ENCODE assay signal across 8 cellular contexts in genomic region chr16:31354394-31355291, GRCh38. TPM values are rescaled to one million over a fixed set of nuclear protein-coding genes. Genes with fewer than 3 reads are reported as not detected.
A peak's percentile ranks its signal among the peaks of the same experiment; 100 is the strongest.
DNase-seq lines count a peak whose midpoint lies in the region; ATAC-seq and TF ChIP-seq lines count a peak whose summit lies in the region.

Gene ITGAX, plus strand, starts transcription at chr16:31355176. Its CDS starts 79 bp downstream, at chr16:31355255.

- no peaks in the 10 kb centered on the region for H3K27me3 Mint-ChIP-seq in stimulated activated memory B cell treated with anti-CD40 and anti-IgM and Interleukin-4, amounts not matched to agents 10 μg/mL and 1 μg/mL and 100 μg/mL, for 72 hours

- H3K9me3 ChIP-seq in ascending aorta (no peaks in the 10 kb centered on the region), right lobe of liver (no peaks in the 10 kb centered on the region)

- intact Hi-C loops in ascending aorta (cut with DNase I): no loop called here
- intact Hi-C loops in right lobe of liver (cut with DNase I): loop anchor here in 1 of 2 donors (10.0 kb wide), 1 partner anchor 130 kb away; no protein-coding TSS in a partner anchor

- H3K27ac ChIP-seq in ascending aorta: no peak within 1 kb of the TSS
- H3K27ac ChIP-seq in right lobe of liver: peak within 1 kb of the TSS; percentile 31 to 63 (median 47)

- peak within 1 kb of the TSS; percentile 80 for H3K4me3 Mint-ChIP-seq in stimulated activated memory B cell treated with anti-CD40 and anti-IgM and Interleukin-4, amounts not matched to agents 10 μg/mL and 1 μg/mL and 100 μg/mL, for 72 hours

- TF ChIP-seq POLR2A in right lobe of liver (IDR thresholded peaks at IDR 0.05): peak; percentile 58

- peak; percentile 10 for DNase-seq in RPMI7951 (ENCODE audit: low read depth)
- DNase-seq in ascending aorta (ENCODE audit: low spot score in 2 of 2): peak; percentile 48 to 77
- DNase-seq in right lobe of liver: peak; percentile 66 to 76 (median 71)
- DNase-seq in SK-N-DZ (ENCODE audit: low spot score): no peak
- DNase-seq in NCI-H2081 (lab: John Stamatoyannopoulos, UW): no peak

- 48% methylated on average over 3 of the region's 10 CpGs for WGBS in right lobe of liver (ENCODE audit: insufficient coverage, low coverage, low lambda C conversion rate, missing lambda C conversion rate)

- no peaks in the 10 kb centered on the region for H3K4me1 ChIP-seq in ascending aorta
- H3K4me1 ChIP-seq in right lobe of liver: no peaks in the 10 kb centered on the region

- H3K27ac Mint-ChIP-seq in stimulated activated memory B cell treated with anti-CD40 and anti-IgM and Interleukin-4, amounts not matched to agents 10 μg/mL and 1 μg/mL and 100 μg/mL, for 72 hours: peak within 1 kb of the TSS; percentile 90

- no peaks in the 10 kb centered on the region for H3K9me3 Mint-ChIP-seq in stimulated activated memory B cell treated with anti-CD40 and anti-IgM and Interleukin-4, amounts not matched to agents 10 μg/mL and 1 μg/mL and 100 μg/mL, for 72 hours

- ATAC-seq in GM18858 (IDR thresholded peaks at IDR 0.05; ENCODE audit: unreplicated experiment) (peak; percentile 65), HG02884 (IDR thresholded peaks at IDR 0.05; ENCODE audit: unreplicated experiment) (peak; percentile 71), right lobe of liver (peak; percentile 50 to 63 (median 58))
- ATAC-seq in stimulated activated memory B cell treated with anti-CD40 and anti-IgM and Interleukin-4, amounts not matched to agents 10 μg/mL and 1 μg/mL and 100 μg/mL, for 72 hours: peak; percentile 84

- H3K36me3 ChIP-seq in ascending aorta (no peaks in the 10 kb centered on the region), right lobe of liver (no peaks in the 10 kb centered on the region)

- peaks cover 78% of the 10 kb centered on the region for H3K4me1 Mint-ChIP-seq in stimulated activated memory B cell treated with anti-CD40 and anti-IgM and Interleukin-4, amounts not matched to agents 10 μg/mL and 1 μg/mL and 100 μg/mL, for 72 hours

- H3K36me3 Mint-ChIP-seq in stimulated activated memory B cell treated with anti-CD40 and anti-IgM and Interleukin-4, amounts not matched to agents 10 μg/mL and 1 μg/mL and 100 μg/mL, for 72 hours: peaks cover 6% of the 10 kb centered on the region

- TF ChIP-seq CTCF in ascending aorta (IDR thresholded peaks at IDR 0.05) (no peak), right lobe of liver (IDR thresholded peaks at IDR 0.05) (no peak)

- H3K27me3 ChIP-seq in ascending aorta: no peaks in the 10 kb centered on the region
- no peaks in the 10 kb centered on the region for H3K27me3 ChIP-seq in right lobe of liver

- H3K4me3 ChIP-seq in ascending aorta (peak within 1 kb of the TSS in 1 of 2 donors; percentile 2), right lobe of liver (no peak within 1 kb of the TSS)

RNA-seq across cellular contexts. Expression of gene ITGAX, which starts in this region (rescaled TPM):
- not detected in 2 replicates for total RNA-seq in RPMI7951 (2014; rRNA removed; shearing (Covaris generic))
- total RNA-seq in ascending aorta: 3.6 TPM
- total RNA-seq in right lobe of liver: 10 to 100 TPM in 1 of 6 experiments, 1 to 10 TPM in 5; 2.0 to 15.3 (median 5.2) TPM
- not detected in 2 replicates for polyA plus RNA-seq in SK-N-DZ (2014; cell fraction: cytosol; rRNA removed)
- polyA plus RNA-seq in SK-N-DZ (2014; cell fraction: nucleus; rRNA removed): not detected in 2 replicates

Comparison
In these comparisons a context has a peak if more than half of its experiments do, and no peak if none do; other contexts are left out.
1. Peak in DNase-seq in RPMI7951; RNA of the gene not detected or under 1 TPM.
2. DNase-seq: peak in ascending aorta (2 of 2) and right lobe of liver (3 of 3); none in SK-N-DZ (single experiment) and NCI-H2081 (0 of 2).
3. H3K27ac ChIP-seq: peak in right lobe of liver (3 of 3); none in ascending aorta (0 of 2).
4. Peak in every context shown above with its lines, with median percentiles within 50 percentile points of each other: ATAC-seq.